36 cellular contexts compared by ENCODE assay signal in genomic region chr13:46008631-46009030, GRCh38.
"Had no signal": no experiment of that assay in that cellular context is flagged by ENCODE, and none has a peak within 500 bp of the region (broad histone marks: within the 10 kb centered on the region; RNA-seq: fewer than 3 reads in every experiment).

No MANE protein-coding gene starts in this region.

- H3K9me3 Mint-ChIP-seq: activated B cell treated with CpG ODN at 0.5 μM for 24 hours; activated CD4-positive, alpha-beta memory T cell treated with anti-CD3 and anti-CD28 coated beads for 36 hours; activated naive CD8-positive, alpha-beta T cell treated with anti-CD3 and anti-CD28 coated beads for 36 hours had no signal

- H3K4me3 ChIP-seq: colonic mucosa, PC-9 had no signal

- ATAC-seq: Right ventricle myocardium inferior had no signal

- H3K36me3 ChIP-seq: colonic mucosa had no signal

- FAIRE-seq: RCC 7860 had no signal

- H3K27ac ChIP-seq: brain microvascular endothelial cell, colonic mucosa, PC-9, RWPE1, VCaP had no signal

- H3K9me3 ChIP-seq: colonic mucosa had no signal

- H3K4me1 Mint-ChIP-seq: activated B cell treated with CpG ODN at 0.5 μM for 24 hours had no signal

- H3K4me3 Mint-ChIP-seq: activated B cell treated with CpG ODN at 0.5 μM for 24 hours; activated CD4-positive, alpha-beta memory T cell treated with anti-CD3 and anti-CD28 coated beads for 36 hours; activated naive CD8-positive, alpha-beta T cell treated with anti-CD3 and anti-CD28 coated beads for 36 hours had no signal

- DNase-seq: activated B cell treated with CpG ODN at 0.5 μM for 24 hours; activated CD4-positive, alpha-beta memory T cell treated with anti-CD3 and anti-CD28 coated beads for 36 hours; activated CD4-positive, alpha-beta T cell treated with anti-CD3 and anti-CD28 coated beads for 4 hours; activated CD4-positive, alpha-beta T cell treated with anti-CD3 and anti-CD28 coated beads, Interleukin-2, amount 50 U/mL, for 1 hour; activated CD4-positive, CD25-positive, alpha-beta regulatory T cell treated with anti-CD3 and anti-CD28 coated beads, Interleukin-2, amount 50 U/mL, for 72 hours; activated CD8-positive, alpha-beta memory T cell treated with anti-CD3 and anti-CD28 coated beads, Interleukin-2, amount 50 U/mL, for 4 hours; activated effector memory CD4-positive, alpha-beta T cell treated with Interleukin-2 at 50 U/mL for 16 hours; activated naive CD4-positive, alpha-beta T cell treated with anti-CD3 and anti-CD28 coated beads, Interleukin-2, amount 50 U/mL, for 16 hours; activated naive CD8-positive, alpha-beta T cell treated with anti-CD3 and anti-CD28 coated beads for 36 hours; activated T-cell treated with anti-CD3 and anti-CD28 coated beads for 4 hours; activated T-cell treated with anti-CD3 and anti-CD28 coated beads, Interleukin-2, amount 50 U/mL, for 48 hours; amniotic stem cell; aorta; brain microvascular endothelial cell; central memory CD4-positive, alpha-beta T cell; colonic mucosa; Karpas-422; NCI-H1105; NCI-H1417 treated with DMSO at 0.1 percent for 48 hours; NCI-H187 treated with DMSO at 0.1 percent for 48 hours; NCI-H2081; NCI-H226; NCI-H510A; NCI-H526; NCI-H748 treated with DMSO at 0.1 percent for 48 hours; NK-92 treated with Interleukin-12 subunit alpha and Interleukin-12 subunit beta, amount 100 ng/mL, for 24 hours; PC-9; SIG-M5; SW 1271; T-helper 1 cell; T-helper 2 cell; T-helper 9 cell had no signal

- H3K27me3 Mint-ChIP-seq: activated B cell treated with CpG ODN at 0.5 μM for 24 hours; activated CD4-positive, alpha-beta memory T cell treated with anti-CD3 and anti-CD28 coated beads for 36 hours; activated naive CD8-positive, alpha-beta T cell treated with anti-CD3 and anti-CD28 coated beads for 36 hours had no signal
